Comparison of ENCODE assay signal across 16 cellular contexts in genomic region chr6:1670711-1671462, GRCh38.
DNase-seq lines count a peak whose midpoint lies in the region; ATAC-seq, FAIRE-seq and TF ChIP-seq lines count a peak whose summit lies in the region.
"Had no signal": no experiment of that assay in that cellular context is flagged by ENCODE, and none has a peak within 500 bp of the region (broad histone marks: within the 10 kb centered on the region; RNA-seq: fewer than 3 reads in every experiment).

No MANE protein-coding gene starts in this region.

- H3K9ac ChIP-seq in DND-41 (ENCODE audit: low read depth, low read length): no peak overlapping the region
- H3K9ac ChIP-seq in astrocyte (ENCODE audit: low read length): no peak overlapping the region

- H3K27me3 ChIP-seq in DND-41 (ENCODE audit: insufficient read depth, low read length, poor library complexity) (no peaks in the 10 kb centered on the region), astrocyte (ENCODE audit: insufficient read depth, low read length) (no peaks in the 10 kb centered on the region)
- H3K27me3 ChIP-seq: cardiac muscle cell had no signal

- ATAC-seq in DND-41 (ENCODE audit: insufficient read depth, low read depth) (peak; percentile 82), HG02588 (IDR thresholded peaks at IDR 0.05; ENCODE audit: unreplicated experiment) (no peak)
- ATAC-seq: activated CD8-positive, alpha-beta memory T cell treated with anti-CD3 and anti-CD28 coated beads, Interleukin-2, amount 10 ng/mL, durations not matched to agents 7 days and 5 days had no signal

- H3K4me3 Mint-ChIP-seq in astrocyte (ENCODE audit: unreplicated experiment) (no peak overlapping the region), nephron progenitor cell (no peak overlapping the region)
- H3K4me3 Mint-ChIP-seq: activated B cell treated with CpG ODN at 0.5 μM for 24 hours; activated CD8-positive, alpha-beta memory T cell treated with anti-CD3 and anti-CD28 coated beads, Interleukin-2, amount 10 ng/mL, durations not matched to agents 7 days and 5 days; immature natural killer cell had no signal

- no peak overlapping the region for H3K27ac Mint-ChIP-seq in astrocyte (ENCODE audit: unreplicated experiment)
- H3K27ac Mint-ChIP-seq in nephron progenitor cell: no peak overlapping the region
- H3K27ac Mint-ChIP-seq: activated B cell treated with CpG ODN at 0.5 μM for 24 hours; activated CD8-positive, alpha-beta memory T cell treated with anti-CD3 and anti-CD28 coated beads, Interleukin-2, amount 10 ng/mL, durations not matched to agents 7 days and 5 days; immature natural killer cell had no signal

- H3K4me2 ChIP-seq in DND-41 (ENCODE audit: insufficient read depth, low read length) (no peak overlapping the region), astrocyte (ENCODE audit: low read length) (peak overlapping the region; percentile 26)

- H3K9me3 Mint-ChIP-seq in astrocyte (ENCODE audit: unreplicated experiment): no peaks in the 10 kb centered on the region
- peaks cover 37% of the 10 kb centered on the region for H3K9me3 Mint-ChIP-seq in nephron progenitor cell
- H3K9me3 Mint-ChIP-seq: activated B cell treated with CpG ODN at 0.5 μM for 24 hours, immature natural killer cell had no signal

- peaks cover 10% of the 10 kb centered on the region for H3K4me1 Mint-ChIP-seq in astrocyte (ENCODE audit: low read depth, unreplicated experiment)
- H3K4me1 Mint-ChIP-seq in nephron progenitor cell: peaks cover 46% of the 10 kb centered on the region
- H3K4me1 Mint-ChIP-seq: activated CD8-positive, alpha-beta memory T cell treated with anti-CD3 and anti-CD28 coated beads, Interleukin-2, amount 10 ng/mL, durations not matched to agents 7 days and 5 days had no signal

- H3K27me3 Mint-ChIP-seq in astrocyte (ENCODE audit: low read depth, unreplicated experiment) (peaks cover 8% of the 10 kb centered on the region), nephron progenitor cell (ENCODE audit: low read depth, poor library complexity) (peaks cover 7% of the 10 kb centered on the region)
- H3K27me3 Mint-ChIP-seq: activated B cell treated with CpG ODN at 0.5 μM for 24 hours; activated CD8-positive, alpha-beta memory T cell treated with anti-CD3 and anti-CD28 coated beads, Interleukin-2, amount 10 ng/mL, durations not matched to agents 7 days and 5 days had no signal

- H3K36me3 ChIP-seq in DND-41 (ENCODE audit: insufficient read depth, low read length) (no peaks in the 10 kb centered on the region), astrocyte (ENCODE audit: insufficient read depth, low read length) (no peaks in the 10 kb centered on the region)
- H3K36me3 ChIP-seq: cardiac muscle cell had no signal

- H3K79me2 ChIP-seq in DND-41 (ENCODE audit: insufficient read depth, low read length) (no peaks in the 10 kb centered on the region), astrocyte (ENCODE audit: insufficient read depth, low read length) (no peaks in the 10 kb centered on the region)

- H3K27ac ChIP-seq in DND-41 (ENCODE audit: low read length) (no peak overlapping the region), astrocyte (ENCODE audit: low read depth, low read length) (no peak overlapping the region)
- H3K27ac ChIP-seq: cardiac muscle cell had no signal

- H3K9me3 ChIP-seq in DND-41 (ENCODE audit: insufficient read depth, low read length, severe bottlenecking): no peaks in the 10 kb centered on the region
- no peaks in the 10 kb centered on the region for H3K9me3 ChIP-seq in astrocyte (ENCODE audit: insufficient read depth, low read depth, low read length)

- no peak for FAIRE-seq in astrocyte (lab: Jason Lieb, UNC)

- H2AFZ ChIP-seq in DND-41 (ENCODE audit: low read depth, low read length) (no peak overlapping the region), astrocyte (ENCODE audit: low read depth, low read length) (no peak overlapping the region)

- DNase-seq in DND-41 (peak; percentile 43), HPDE6-E6E7 (ENCODE audit: extremely low spot score) (peak; percentile 36), astrocyte (ENCODE audit: low read depth) (peak; percentile 81), left kidney (ENCODE audit: low read depth, low spot score) (peak; percentile 63), foreskin fibroblast (no peak), nephron progenitor cell (no peak), HT-29 (ENCODE audit: low spot score) (no peak)
- DNase-seq: activated B cell treated with CpG ODN at 0.5 μM for 24 hours; activated CD8-positive, alpha-beta memory T cell treated with anti-CD3 and anti-CD28 coated beads, Interleukin-2, amount 10 ng/mL, durations not matched to agents 7 days and 5 days; activated naive CD4-positive, alpha-beta T cell treated with Interleukin-2 at 50 U/mL for 16 hours; DMS153; NCI-H446; T-helper 1 cell had no signal

- H4K20me1 ChIP-seq in DND-41 (ENCODE audit: insufficient read depth, low read length) (no peaks in the 10 kb centered on the region), astrocyte (ENCODE audit: insufficient read depth, low read length) (no peaks in the 10 kb centered on the region)

- peaks cover 6% of the 10 kb centered on the region; the same call in 1 of the 2 replicates for H3K4me1 ChIP-seq in DND-41 (ENCODE audit: insufficient read depth, low read length)
- peaks cover 10% of the 10 kb centered on the region for H3K4me1 ChIP-seq in astrocyte (ENCODE audit: insufficient read depth, low read length)

- H3K36me3 Mint-ChIP-seq in astrocyte (ENCODE audit: low read depth, unreplicated experiment) (no peaks in the 10 kb centered on the region), nephron progenitor cell (ENCODE audit: low read depth) (peaks cover 83% of the 10 kb centered on the region)
- H3K36me3 Mint-ChIP-seq: immature natural killer cell had no signal

- no peak overlapping the region for H3K4me3 ChIP-seq in DND-41 (ENCODE audit: low read depth in 1 of 2, low read length in 2 of 2)
- no peak overlapping the region for H3K4me3 ChIP-seq in astrocyte (ENCODE audit: insufficient read depth, low read depth, low read length)
- no peak overlapping the region for H3K4me3 ChIP-seq in foreskin fibroblast (ENCODE audit: low read depth in 1 of 2, low read length in 2 of 2)
- H3K4me3 ChIP-seq: cardiac muscle cell had no signal

- no peak for TF ChIP-seq CTCF in DND-41 (IDR thresholded peaks at IDR 0.05; ENCODE audit: borderline replicate concordance, extremely low read depth, low read length, poor library complexity, severe bottlenecking)
- TF ChIP-seq CTCF in astrocyte (IDR thresholded peaks at IDR 0.05; ENCODE audit: insufficient read depth, low read depth, low read length): no peak
- no peak for TF ChIP-seq CTCF in foreskin fibroblast (IDR thresholded peaks at IDR 0.05; ENCODE audit: low read depth, low read length)
- no peak for TF ChIP-seq CTCF in nephron progenitor cell (IDR thresholded peaks at IDR 0.05)

Comparison
In these comparisons a context has a peak if more than half of its experiments do, and no peak if none do; other contexts are left out.
1. DNase-seq: peak in DND-41 (single experiment), HPDE6-E6E7 (single experiment), astrocyte (single experiment) and left kidney (single experiment); none in foreskin fibroblast (0 of 2), nephron progenitor cell (single experiment) and HT-29 (single experiment).